ENCODE assay signal across 10 cellular contexts in the genomic region with DNA sequence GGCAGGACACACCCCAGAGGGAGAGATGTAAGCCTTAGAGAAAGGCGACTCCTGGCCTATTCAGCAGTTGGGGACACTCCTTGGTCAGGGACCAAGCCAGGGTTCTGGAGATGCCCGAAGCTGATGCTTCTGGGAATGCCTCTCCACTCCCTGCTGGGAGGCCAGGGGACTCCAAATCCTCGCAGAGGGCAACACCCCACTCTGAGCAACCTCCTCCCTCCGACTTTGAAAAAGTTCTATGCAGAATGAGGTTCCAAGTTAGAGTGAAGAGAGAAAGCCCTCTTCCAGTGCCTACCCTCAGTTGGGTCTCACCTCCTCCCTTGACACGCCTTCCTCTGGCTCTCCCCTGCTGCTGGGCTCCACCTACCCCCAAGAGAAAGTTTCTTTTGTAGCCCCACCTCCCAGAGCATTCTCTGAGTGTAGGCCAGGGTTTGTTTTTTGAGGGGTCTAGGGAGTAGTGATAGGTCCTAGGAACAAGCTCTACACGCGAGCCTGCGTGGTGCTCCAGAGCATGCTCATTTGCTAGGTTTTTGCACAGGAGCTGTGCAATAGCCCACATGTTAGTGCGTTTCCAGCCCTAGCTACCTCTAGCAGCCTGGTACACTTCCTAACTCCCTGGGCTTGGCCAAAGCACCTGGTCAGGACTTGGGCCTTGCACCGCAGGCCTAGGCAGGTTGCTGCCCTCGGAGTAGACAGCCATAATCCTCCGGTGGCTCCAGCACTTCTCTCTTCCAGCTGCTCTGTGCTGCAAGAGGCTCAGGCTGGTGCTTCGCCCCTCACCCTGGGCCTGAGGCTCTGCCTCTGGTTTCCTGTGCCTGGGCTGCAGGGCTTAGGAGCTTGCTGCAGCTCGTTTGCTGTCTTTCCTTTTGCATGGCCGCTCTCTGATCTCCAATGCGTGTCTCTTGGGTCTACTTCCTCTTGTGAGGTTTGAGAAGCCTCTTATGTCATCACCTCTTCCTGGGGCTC. TPM values are rescaled to one million over a fixed set of nuclear protein-coding genes. Genes with fewer than 3 reads are reported as not detected.
DNase-seq lines count a peak whose midpoint lies in the region; ATAC-seq and TF ChIP-seq lines count a peak whose summit lies in the region.
"Had no signal": no experiment of that assay in that cellular context is flagged by ENCODE, and none has a peak within 500 bp of the region (broad histone marks: within the 10 kb centered on the region; RNA-seq: fewer than 3 reads in every experiment).

No MANE protein-coding gene starts in this region.

- no peaks in the 10 kb centered on the region for H3K9me3 ChIP-seq in psoas muscle
- H3K9me3 ChIP-seq in smooth muscle cell (replicated peaks; ENCODE audit: low read depth): no peaks in the 10 kb centered on the region
- H3K9me3 ChIP-seq: SJCRH30 had no signal

- 74 to 81% (median 75%) methylated on average over 16 of the region's 16 CpGs for WGBS in psoas muscle, 3 donors
- 80% methylated on average over 16 of the region's 16 CpGs for WGBS in smooth muscle cell (ENCODE audit: low lambda C conversion rate)

- H3K27me3 Mint-ChIP-seq in activated T-helper 17 cell treated with anti-CD3 and anti-CD28 coated beads, Interleukin-2, amount 50 U/mL, for 72 hours: peaks cover 4% of the 10 kb centered on the region
- peaks cover 4 to 8% of the 10 kb centered on the region in 2 donors for H3K27me3 Mint-ChIP-seq in natural killer cell (ENCODE audit: low read depth in 2 of 2)

- H3K4me1 ChIP-seq in psoas muscle (peaks cover 23% of the 10 kb centered on the region), smooth muscle cell (ENCODE audit: low read depth) (peaks cover 14% of the 10 kb centered on the region)

- no peak overlapping the region for H3K4me3 ChIP-seq in GM12864 (ENCODE audit: low read depth, low read length)
- H3K4me3 ChIP-seq in psoas muscle: no peak overlapping the region
- no peak overlapping the region for H3K4me3 ChIP-seq in smooth muscle cell
- H3K4me3 ChIP-seq: SJCRH30 had no signal

- H3K9ac ChIP-seq in smooth muscle cell (ENCODE audit: low read depth): no peak overlapping the region

- H3K4me1 Mint-ChIP-seq in activated T-helper 17 cell treated with anti-CD3 and anti-CD28 coated beads, Interleukin-2, amount 50 U/mL, for 72 hours: peaks cover 15% of the 10 kb centered on the region
- H3K4me1 Mint-ChIP-seq in natural killer cell: peaks cover 10 to 11% of the 10 kb centered on the region in 2 donors

- no peaks in the 10 kb centered on the region for H3K36me3 ChIP-seq in psoas muscle (ENCODE audit: insufficient read depth in 1 of 2, low read depth in 1 of 2)
- H3K36me3 ChIP-seq in smooth muscle cell (ENCODE audit: low read depth): no peaks in the 10 kb centered on the region
- H3K36me3 ChIP-seq: SJCRH30 had no signal

- ATAC-seq in activated T-helper 17 cell treated with anti-CD3 and anti-CD28 coated beads, Interleukin-2, amount 50 U/mL, for 72 hours (replicated peaks): no peak
- ATAC-seq in natural killer cell (no peak), psoas muscle (no peak)

- H3F3A ChIP-seq in smooth muscle cell (ENCODE audit: low read depth): peaks cover 8% of the 10 kb centered on the region

- H3K27me3 ChIP-seq in psoas muscle (ENCODE audit: insufficient read depth in 3 of 3, low read length in 2 of 3): no peaks in the 10 kb centered on the region
- H3K27me3 ChIP-seq in smooth muscle cell (ENCODE audit: low read depth): no peaks in the 10 kb centered on the region

- H4K20me1 ChIP-seq in smooth muscle cell (ENCODE audit: low read depth): no peaks in the 10 kb centered on the region

- H3K27ac ChIP-seq in psoas muscle (no peak overlapping the region), smooth muscle cell (ENCODE audit: low read depth) (no peak overlapping the region)
- H3K27ac ChIP-seq: SJCRH30 had no signal

- intact Hi-C loops in natural killer cell (cut with micrococcal nuclease) (loop anchor here (1.0 to 2.0 kb wide), 3 partner anchors 68 to 261 kb away; no protein-coding TSS in a partner anchor), psoas muscle (cut with DNase I) (loop anchor here (1.0 to 10.0 kb wide), 4 partner anchors 67 to 175 kb away; no protein-coding TSS in a partner anchor)

- TF ChIP-seq CTCF in GM12864 (IDR thresholded peaks at IDR 0.05; ENCODE audit: low read depth, low read length, missing control alignments): no peak
- no peak for TF ChIP-seq CTCF in natural killer cell (IDR thresholded peaks at IDR 0.05)
- no peak for TF ChIP-seq CTCF in psoas muscle (IDR thresholded peaks at IDR 0.05)
- no peak for TF ChIP-seq CTCF in smooth muscle cell (IDR thresholded peaks at IDR 0.05; ENCODE audit: borderline replicate concordance, insufficient read depth, poor library complexity, severe bottlenecking)

- H2AFZ ChIP-seq in smooth muscle cell (ENCODE audit: low read depth): no peak overlapping the region

- no peaks in the 10 kb centered on the region for H3K79me2 ChIP-seq in smooth muscle cell (ENCODE audit: low read depth)

- H3K4me2 ChIP-seq in smooth muscle cell: no peak overlapping the region

- no peaks in the 10 kb centered on the region for H3K36me3 Mint-ChIP-seq in activated T-helper 17 cell treated with anti-CD3 and anti-CD28 coated beads, Interleukin-2, amount 50 U/mL, for 72 hours (ENCODE audit: low read depth)
- no peaks in the 10 kb centered on the region for H3K36me3 Mint-ChIP-seq in natural killer cell

- no peaks in the 10 kb centered on the region for H3K9me3 Mint-ChIP-seq in activated T-helper 17 cell treated with anti-CD3 and anti-CD28 coated beads, Interleukin-2, amount 50 U/mL, for 72 hours
- H3K9me3 Mint-ChIP-seq in natural killer cell: no peaks in the 10 kb centered on the region

- peak overlapping the region; percentile 52 for H3K4me3 Mint-ChIP-seq in activated T-helper 17 cell treated with anti-CD3 and anti-CD28 coated beads, Interleukin-2, amount 50 U/mL, for 72 hours
- H3K4me3 Mint-ChIP-seq in natural killer cell: peak overlapping the region; percentile 32

- peak overlapping the region; percentile 88 for H3K27ac Mint-ChIP-seq in activated T-helper 17 cell treated with anti-CD3 and anti-CD28 coated beads, Interleukin-2, amount 50 U/mL, for 72 hours
- no peak overlapping the region for H3K27ac Mint-ChIP-seq in natural killer cell

- DNase-seq in GM12864 (ENCODE audit: low read depth) (peak; percentile 24), NOMO-1 treated with dmso at 0.1 percent for 144 hours (lab: John Stamatoyannopoulos, UW; ENCODE audit: unreplicated experiment) (peak; percentile 95), natural killer cell (no peak), hypothalamus (lab: John Stamatoyannopoulos, UW) (no peak), iPS-NIHi11 (ENCODE audit: low spot score) (no peak), psoas muscle (no peak), smooth muscle cell (lab: John Stamatoyannopoulos, UW; ENCODE audit: unreplicated experiment) (no peak)
- DNase-seq: SJCRH30 had no signal

RNA-seq across cellular contexts. Expression of a gene that starts 0.6 kb away (rescaled TPM):
- not detected for total RNA-seq in activated T-helper 17 cell treated with anti-CD3 and anti-CD28 coated beads, Interleukin-2, amount 50 U/mL, for 72 hours
- total RNA-seq in natural killer cell (not detected), psoas muscle (under 1 TPM in 2 of 4 donors, not detected in 2; 0.17 to 0.22 TPM), smooth muscle cell (not detected in 2 replicates)
- polyA plus RNA-seq in psoas muscle (under 1 TPM in 2 of 3 donors, not detected in 1; 0.03 to 0.19 TPM), smooth muscle cell (not detected in 2 replicates)
- total RNA-seq: SJCRH30 had no signal

RNA-seq across cellular contexts. Expression of a gene that starts 14.9 kb away (rescaled TPM):
- not detected for total RNA-seq in activated T-helper 17 cell treated with anti-CD3 and anti-CD28 coated beads, Interleukin-2, amount 50 U/mL, for 72 hours
- total RNA-seq in natural killer cell (not detected), psoas muscle (not detected), smooth muscle cell (not detected in 2 replicates)
- polyA plus RNA-seq in psoas muscle (under 1 TPM in 1 of 3 donors, not detected in 2; 0.03 TPM), smooth muscle cell (not detected in 2 replicates)
- total RNA-seq: LHCN-M2, SJCRH30 had no signal

RNA-seq across cellular contexts. Expression of a gene that starts 24.3 kb away (rescaled TPM):
- 10 to 100 TPM; 40.3 to 53.4 TPM for total RNA-seq in activated T-helper 17 cell treated with anti-CD3 and anti-CD28 coated beads, Interleukin-2, amount 50 U/mL, for 72 hours
- total RNA-seq in natural killer cell (10 to 100 TPM; 10.6 to 19.0 (median 14.7) TPM), psoas muscle (10 to 100 TPM; 24.2 to 31.3 (median 27.0) TPM), smooth muscle cell (54.1 and 57.2 TPM in 2 replicates)
- polyA plus RNA-seq in psoas muscle (10 to 100 TPM; 23.2 to 65.3 (median 47.1) TPM), smooth muscle cell (119 and 130 TPM in 2 replicates)

RNA-seq across cellular contexts. Expression of a gene that starts 24.7 kb away (rescaled TPM):
- 100 to 1,000 TPM; 187 to 214 TPM for total RNA-seq in activated T-helper 17 cell treated with anti-CD3 and anti-CD28 coated beads, Interleukin-2, amount 50 U/mL, for 72 hours
- total RNA-seq in natural killer cell (100 to 1,000 TPM; 321 to 395 (median 347) TPM), psoas muscle (10 to 100 TPM; 75.3 to 83.2 (median 82.2) TPM), smooth muscle cell (64.5 and 69.0 TPM in 2 replicates)
- polyA plus RNA-seq in psoas muscle (10 to 100 TPM; 45.2 to 57.6 (median 53.5) TPM), smooth muscle cell (33.7 and 39.3 TPM in 2 replicates)

Comparison
In these comparisons a context has a peak if more than half of its experiments do, and no peak if none do; other contexts are left out.
1. DNase-seq: peak in GM12864 (single experiment) and NOMO-1 treated with dmso at 0.1 percent for 144 hours (single experiment); none in natural killer cell (single experiment), hypothalamus (0 of 51), iPS-NIHi11 (single experiment), psoas muscle (0 of 2) and smooth muscle cell (single experiment).